In the genomic region with DNA sequence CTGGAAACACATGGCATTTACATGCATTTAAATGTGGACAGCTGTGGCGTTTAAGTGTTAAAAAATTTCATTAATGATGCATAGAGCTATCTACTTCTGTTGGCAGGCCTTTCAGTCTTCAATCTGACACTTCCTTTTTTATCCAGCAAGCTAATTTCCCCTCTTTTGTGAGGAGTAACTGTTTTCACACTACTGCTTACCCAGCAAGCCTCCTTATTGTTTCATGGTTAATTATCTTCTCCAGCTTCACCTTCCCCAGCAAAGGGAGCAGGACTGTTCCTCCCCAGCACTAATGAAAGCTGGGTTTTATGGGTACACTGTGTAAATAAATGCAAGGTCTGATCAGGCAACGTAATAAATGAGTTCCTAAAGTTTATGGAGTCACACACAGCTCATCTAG, we compare ENCODE assay signal across 15 cellular contexts.
A peak's percentile ranks its signal among the peaks of the same experiment; 100 is the strongest.
DNase-seq lines count a peak whose midpoint lies in the region; ATAC-seq and TF ChIP-seq lines count a peak whose summit lies in the region.
"Had no signal": no experiment of that assay in that cellular context is flagged by ENCODE, and none has a peak within 500 bp of the region (broad histone marks: within the 10 kb centered on the region; RNA-seq: fewer than 3 reads in every experiment).

No MANE protein-coding gene starts in this region.

- H2AK5ac ChIP-seq in neuronal stem cell (ENCODE audit: low read depth, low read length) (no peak overlapping the region), trophoblast cell (ENCODE audit: low read length) (no peak overlapping the region)

- H3K79me1 ChIP-seq in neuronal stem cell (ENCODE audit: low read depth, low read length) (no peaks in the 10 kb centered on the region), trophoblast cell (ENCODE audit: low read length) (no peaks in the 10 kb centered on the region)

- H3K9me3 ChIP-seq in colonic mucosa (no peaks in the 10 kb centered on the region), neuronal stem cell (replicated peaks in 1 of 2; ENCODE audit: control insufficient read depth in 2 of 2, insufficient read depth in 1 of 2, low read depth in 1 of 2, low read length in 2 of 2) (peaks cover 2 to 7% of the 10 kb centered on the region in 2 donors), trophoblast cell (ENCODE audit: insufficient read depth, low read depth, low read length) (no peaks in the 10 kb centered on the region)
- H3K9me3 ChIP-seq: Peyer's patch had no signal

- H3K18ac ChIP-seq in neuronal stem cell (ENCODE audit: low read length): no peak overlapping the region
- H3K18ac ChIP-seq in trophoblast cell (ENCODE audit: low read length): no peak overlapping the region

- H3K4ac ChIP-seq in neuronal stem cell (ENCODE audit: low read length) (no peak overlapping the region), trophoblast cell (ENCODE audit: low read depth, low read length) (no peak overlapping the region)

- no peak overlapping the region for H4K91ac ChIP-seq in neuronal stem cell (ENCODE audit: low read depth, low read length, poor library complexity)
- H4K91ac ChIP-seq in trophoblast cell (ENCODE audit: low read depth, low read length): no peak overlapping the region

- ATAC-seq in activated T-helper 17 cell treated with anti-CD3 and anti-CD28 coated beads, Interleukin-2, amount 50 U/mL, for 72 hours (replicated peaks): no peak
- ATAC-seq: activated naive CD8-positive, alpha-beta T cell treated with anti-CD3 and anti-CD28 coated beads, Interleukin-2, amount 50 U/mL, for 24 hours had no signal

- H3K4me1 ChIP-seq in colonic mucosa (no peaks in the 10 kb centered on the region), neuronal stem cell (ENCODE audit: control insufficient read depth in 2 of 2, insufficient read depth in 1 of 2, low read depth in 1 of 2, low read length in 2 of 2) (peaks cover 12 to 14% of the 10 kb centered on the region in 2 donors), trophoblast cell (ENCODE audit: control insufficient read depth in 1 of 2, insufficient read depth in 2 of 2, low read length in 2 of 2) (no peaks in the 10 kb centered on the region)

- intact Hi-C loops in colonic mucosa (cut with DNase I): no loop called here

- H3K27me3 Mint-ChIP-seq in activated T-helper 17 cell treated with anti-CD3 and anti-CD28 coated beads, Interleukin-2, amount 50 U/mL, for 72 hours: no peaks in the 10 kb centered on the region
- H3K27me3 Mint-ChIP-seq: activated naive CD8-positive, alpha-beta T cell treated with anti-CD3 and anti-CD28 coated beads, Interleukin-2, amount 50 U/mL, for 24 hours; naive B cell had no signal

- peak; percentile 29 for DNase-seq in DMS153 treated with DMSO at 0.1 percent for 48 hours (lab: John Stamatoyannopoulos, UW; ENCODE audit: unreplicated experiment)
- DNase-seq in DMS153 (lab: John Stamatoyannopoulos, UW): no peak
- peak; percentile 40 for DNase-seq in NCI-H2029 (lab: John Stamatoyannopoulos, UW)
- DNase-seq in colonic mucosa: no peak
- DNase-seq in neuronal stem cell (ENCODE audit: low spot score): no peak
- DNase-seq in trophoblast cell: no peak
- DNase-seq in dedifferentiated amniotic fluid mesenchymal stem cell (ENCODE audit: extremely low spot score): no peak
- DNase-seq: activated CD4-positive, alpha-beta T cell treated with anti-CD3 and anti-CD28 coated beads for 4 hours; activated naive CD8-positive, alpha-beta T cell treated with anti-CD3 and anti-CD28 coated beads, Interleukin-2, amount 50 U/mL, for 24 hours; effector CD8-positive, alpha-beta T cell; Kasumi-1; naive B cell; Peyer's patch had no signal

- no peaks in the 10 kb centered on the region for H3K4me1 Mint-ChIP-seq in activated T-helper 17 cell treated with anti-CD3 and anti-CD28 coated beads, Interleukin-2, amount 50 U/mL, for 72 hours
- H3K4me1 Mint-ChIP-seq: activated naive CD8-positive, alpha-beta T cell treated with anti-CD3 and anti-CD28 coated beads, Interleukin-2, amount 50 U/mL, for 24 hours; naive B cell had no signal

- no peaks in the 10 kb centered on the region for H3K36me3 ChIP-seq in colonic mucosa
- H3K36me3 ChIP-seq in neuronal stem cell (replicated peaks in 1 of 2; ENCODE audit: control insufficient read depth in 2 of 2, insufficient read depth in 2 of 2, low read length in 2 of 2): no peaks in the 10 kb centered on the region
- no peaks in the 10 kb centered on the region for H3K36me3 ChIP-seq in trophoblast cell (ENCODE audit: control insufficient read depth in 1 of 2, insufficient read depth in 2 of 2, low read length in 2 of 2)
- H3K36me3 ChIP-seq: Peyer's patch had no signal

- no peaks in the 10 kb centered on the region for H3K79me2 ChIP-seq in trophoblast cell (ENCODE audit: control insufficient read depth, insufficient read depth, low read length, poor library complexity)

- no peak overlapping the region for H2BK12ac ChIP-seq in neuronal stem cell (ENCODE audit: low read length)
- H2BK12ac ChIP-seq in trophoblast cell (ENCODE audit: low read length): no peak overlapping the region

- no peaks in the 10 kb centered on the region for H3K27me3 ChIP-seq in colonic mucosa
- H3K27me3 ChIP-seq in neuronal stem cell (ENCODE audit: control insufficient read depth in 3 of 3, insufficient read depth in 3 of 3, low read depth in 1 of 3, low read length in 3 of 3): no peaks in the 10 kb centered on the region
- H3K27me3 ChIP-seq in trophoblast cell (ENCODE audit: insufficient read depth, low read length): no peaks in the 10 kb centered on the region
- H3K27me3 ChIP-seq: Peyer's patch had no signal

- H3K4me2 ChIP-seq in neuronal stem cell (ENCODE audit: insufficient read depth, low read length, poor library complexity, severe bottlenecking) (no peak overlapping the region), trophoblast cell (ENCODE audit: low read length) (no peak overlapping the region)

- H3K14ac ChIP-seq in neuronal stem cell (ENCODE audit: low read length): no peak overlapping the region
- H3K14ac ChIP-seq in trophoblast cell (ENCODE audit: low read length): no peak overlapping the region

- H3K9ac ChIP-seq in colonic mucosa (ENCODE audit: low read depth in 2 of 2, low read length in 2 of 2): no peak overlapping the region
- no peak overlapping the region for H3K9ac ChIP-seq in neuronal stem cell (ENCODE audit: low read depth, low read length, poor library complexity)
- no peak overlapping the region for H3K9ac ChIP-seq in trophoblast cell (ENCODE audit: low read length)

- WGBS in neuronal stem cell (ENCODE audit: extremely low coverage in 2 of 2, insufficient read length in 2 of 2, insufficient replicate concordance in 1 of 2), 2 donors: no CpG with 5 or more reads among the region's 2 CpGs
- no CpG with 5 or more reads among the region's 2 CpGs for WGBS in trophoblast cell (ENCODE audit: extremely low coverage, insufficient coverage, insufficient read length)

- H2BK120ac ChIP-seq in neuronal stem cell (ENCODE audit: low read depth, low read length): no peak overlapping the region
- H2BK120ac ChIP-seq in trophoblast cell (ENCODE audit: insufficient read depth, low read length, poor library complexity): no peak overlapping the region

- H3K23ac ChIP-seq in neuronal stem cell (ENCODE audit: low read depth, low read length, poor library complexity) (no peak overlapping the region), trophoblast cell (ENCODE audit: low read length) (no peak overlapping the region)

- H3K9me3 Mint-ChIP-seq in activated T-helper 17 cell treated with anti-CD3 and anti-CD28 coated beads, Interleukin-2, amount 50 U/mL, for 72 hours: peaks cover 12% of the 10 kb centered on the region

- H2AFZ ChIP-seq in neuronal stem cell (ENCODE audit: low read length): peak overlapping the region; percentile 57
- no peak overlapping the region for H2AFZ ChIP-seq in trophoblast cell (ENCODE audit: insufficient read depth, low read length, poor library complexity)

- H2BK5ac ChIP-seq in neuronal stem cell (ENCODE audit: low read length): no peak overlapping the region
- no peak overlapping the region for H2BK5ac ChIP-seq in trophoblast cell (ENCODE audit: low read depth, low read length, poor library complexity)

- H4K12ac ChIP-seq in trophoblast cell (ENCODE audit: low read depth, low read length): no peak overlapping the region

- no peak overlapping the region for H3K27ac ChIP-seq in colonic mucosa
- H3K27ac ChIP-seq in neuronal stem cell (replicated peaks; ENCODE audit: low read length): peak overlapping the region; percentile 57
- H3K27ac ChIP-seq in trophoblast cell (ENCODE audit: low read depth, low read length): no peak overlapping the region
- H3K27ac ChIP-seq: 22Rv1, Peyer's patch had no signal

- H3K27ac Mint-ChIP-seq in activated T-helper 17 cell treated with anti-CD3 and anti-CD28 coated beads, Interleukin-2, amount 50 U/mL, for 72 hours: no peak overlapping the region
- H3K27ac Mint-ChIP-seq: activated naive CD8-positive, alpha-beta T cell treated with anti-CD3 and anti-CD28 coated beads, Interleukin-2, amount 50 U/mL, for 24 hours had no signal

- H4K8ac ChIP-seq in neuronal stem cell (ENCODE audit: low read depth, low read length): no peak overlapping the region
- H4K8ac ChIP-seq in trophoblast cell (ENCODE audit: low read depth, low read length): no peak overlapping the region

- H2BK15ac ChIP-seq in neuronal stem cell (ENCODE audit: low read length): no peak overlapping the region

- H3K4me3 ChIP-seq in colonic mucosa (peak overlapping the region; percentile 1), neuronal stem cell (ENCODE audit: low read length in 2 of 2) (no peak overlapping the region), trophoblast cell (ENCODE audit: low read depth, low read length) (no peak overlapping the region)
- H3K4me3 ChIP-seq: Peyer's patch had no signal

- no peaks in the 10 kb centered on the region for H3K36me3 Mint-ChIP-seq in activated T-helper 17 cell treated with anti-CD3 and anti-CD28 coated beads, Interleukin-2, amount 50 U/mL, for 72 hours (ENCODE audit: low read depth)

- TF ChIP-seq CTCF in colonic mucosa (IDR thresholded peaks at IDR 0.05): no peak

- H3K4me3 Mint-ChIP-seq in activated T-helper 17 cell treated with anti-CD3 and anti-CD28 coated beads, Interleukin-2, amount 50 U/mL, for 72 hours: no peak overlapping the region
- H3K4me3 Mint-ChIP-seq: activated naive CD8-positive, alpha-beta T cell treated with anti-CD3 and anti-CD28 coated beads, Interleukin-2, amount 50 U/mL, for 24 hours; naive B cell had no signal

Comparison
In these comparisons a context has a peak if more than half of its experiments do, and no peak if none do; other contexts are left out.
1. DNase-seq: peak in DMS153 treated with DMSO at 0.1 percent for 48 hours (single experiment) and NCI-H2029 (single experiment); none in DMS153 (single experiment), colonic mucosa (single experiment), neuronal stem cell (single experiment), trophoblast cell (0 of 2) and dedifferentiated amniotic fluid mesenchymal stem cell (single experiment).